In the genomic region with DNA sequence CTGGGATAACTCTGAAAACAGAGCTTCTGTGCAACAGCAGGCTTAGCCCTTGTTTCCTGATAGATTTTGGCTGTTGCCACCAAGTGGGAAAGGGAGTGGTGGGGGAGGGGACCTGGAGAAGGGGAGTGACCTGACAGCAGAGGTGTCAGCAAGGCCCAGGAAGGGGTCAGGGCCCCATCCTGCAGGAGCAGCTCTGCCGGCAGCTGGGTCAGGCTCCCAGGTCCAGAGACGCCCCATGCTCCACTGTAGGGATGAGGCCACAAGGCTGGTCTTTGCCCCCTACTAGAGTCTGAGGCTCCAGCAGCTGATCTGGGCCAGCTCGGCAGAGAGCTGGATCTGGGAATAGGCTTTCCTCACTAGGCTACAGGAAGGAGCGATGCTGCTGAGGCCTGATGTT, we compare ENCODE assay signal across 18 cellular contexts. TPM values are rescaled to one million over a fixed set of nuclear protein-coding genes. Genes with fewer than 3 reads are reported as not detected.
DNase-seq lines count a peak whose midpoint lies in the region; ATAC-seq, FAIRE-seq and TF ChIP-seq lines count a peak whose summit lies in the region.
"Had no signal": no experiment of that assay in that cellular context is flagged by ENCODE, and none has a peak within 500 bp of the region (broad histone marks: within the 10 kb centered on the region; RNA-seq: fewer than 3 reads in every experiment).

No MANE protein-coding gene starts in this region.

- H3K27ac Mint-ChIP-seq in CD8-positive, alpha-beta T cell: peak overlapping the region; percentile 72
- H3K27ac Mint-ChIP-seq: activated naive CD4-positive, alpha-beta T cell treated with anti-CD3 and anti-CD28 coated beads, Interleukin-2, amount 50 U/mL, for 72 hours; activated T-cell treated with anti-CD3 and anti-CD28 coated beads, Interleukin-2, amount 50 U/mL, for 24 hours; dendritic cell treated with granulocyte-macrophage colony-stimulating factor and Interleukin-4, amounts not matched to agents 40 ng/mL and 50 ng/mL, for 4 days had no signal

- FAIRE-seq in kidney (lab: Jason Lieb, UNC): no peak
- FAIRE-seq: urothelium cell line had no signal

- intact Hi-C loops in CD8-positive, alpha-beta T cell (cut with DNase I, micrococcal nuclease): loop anchor here in 1 of 2 experiments (2.0 to 5.0 kb wide), 2 partner anchors 24 to 52 kb away; no protein-coding TSS in a partner anchor
- intact Hi-C loops in kidney (cut with DNase I): no loop called here

- H3K9me3 Mint-ChIP-seq in CD8-positive, alpha-beta T cell: no peaks in the 10 kb centered on the region
- H3K9me3 Mint-ChIP-seq: activated naive CD4-positive, alpha-beta T cell treated with anti-CD3 and anti-CD28 coated beads, Interleukin-2, amount 50 U/mL, for 72 hours; activated T-cell treated with anti-CD3 and anti-CD28 coated beads, Interleukin-2, amount 50 U/mL, for 24 hours; dendritic cell treated with granulocyte-macrophage colony-stimulating factor and Interleukin-4, amounts not matched to agents 40 ng/mL and 50 ng/mL, for 4 days; T-cell had no signal

- no peak overlapping the region for H3K4me3 Mint-ChIP-seq in CD8-positive, alpha-beta T cell
- H3K4me3 Mint-ChIP-seq: activated T-cell treated with anti-CD3 and anti-CD28 coated beads, Interleukin-2, amount 50 U/mL, for 24 hours; dendritic cell treated with granulocyte-macrophage colony-stimulating factor and Interleukin-4, amounts not matched to agents 40 ng/mL and 50 ng/mL, for 4 days had no signal

- peaks cover 51% of the 10 kb centered on the region for H3K4me1 ChIP-seq in CD8-positive, alpha-beta T cell (ENCODE audit: insufficient read depth, low read length)
- H3K4me1 ChIP-seq in NT2/D1 (ENCODE audit: insufficient read depth, insufficient read length) (peaks cover 13% of the 10 kb centered on the region), kidney (ENCODE audit: control insufficient read depth in 1 of 2, insufficient read depth in 1 of 2, low read depth in 1 of 2, low read length in 2 of 2) (peaks cover 0 to 3% of the 10 kb centered on the region in 2 donors), rectal smooth muscle tissue (ENCODE audit: control insufficient read depth, insufficient read depth, low read length) (peaks cover 8% of the 10 kb centered on the region)

- no peak for TF ChIP-seq CTCF in CD8-positive, alpha-beta T cell (IDR thresholded peaks at IDR 0.05)
- TF ChIP-seq CTCF in kidney (IDR thresholded peaks at IDR 0.05; ENCODE audit: borderline replicate concordance, extremely low read depth, insufficient read depth): no peak

- POLR2A ChIA-PET in CD8-positive, alpha-beta T cell (lab: Charles Lee): interaction anchor here (0.6 to 1.9 kb wide), 3 partner anchors 11 to 23 kb away, joined by 3 to 8 read pairs (median 3); no protein-coding TSS in a partner anchor

- H3K36me3 Mint-ChIP-seq in CD8-positive, alpha-beta T cell: no peaks in the 10 kb centered on the region
- H3K36me3 Mint-ChIP-seq: activated naive CD4-positive, alpha-beta T cell treated with anti-CD3 and anti-CD28 coated beads, Interleukin-2, amount 50 U/mL, for 72 hours; T-cell had no signal

- peak in 1 of 7 experiments; percentile 7 for DNase-seq in CD8-positive, alpha-beta T cell
- no peak for DNase-seq in NT2/D1 (ENCODE audit: low read depth, low spot score)
- peak; percentile 51 for DNase-seq in kidney
- no peak for DNase-seq in EL
- no peak for DNase-seq in NCI-H2227 (lab: John Stamatoyannopoulos, UW; ENCODE audit: unreplicated experiment)
- no peak for DNase-seq in nucleus accumbens (lab: John Stamatoyannopoulos, UW)
- DNase-seq: activated CD4-positive, alpha-beta T cell treated with anti-CD3 and anti-CD28 coated beads, Interleukin-2, amount 50 U/mL, for 4 hours; DMS79 treated with DMSO at 0.1 percent for 48 hours; NCI-H146; NCI-H226 had no signal

- H3K9me3 ChIP-seq in CD8-positive, alpha-beta T cell (ENCODE audit: low read length): no peaks in the 10 kb centered on the region
- H3K9me3 ChIP-seq in NT2/D1 (ENCODE audit: insufficient read depth, low read length): no peaks in the 10 kb centered on the region; the same call in 1 of the 2 replicates
- no peaks in the 10 kb centered on the region for H3K9me3 ChIP-seq in kidney (ENCODE audit: control insufficient read depth in 1 of 2, low read length in 2 of 2)
- H3K9me3 ChIP-seq: gastroesophageal sphincter had no signal

- H3K4me1 Mint-ChIP-seq in CD8-positive, alpha-beta T cell (ENCODE audit: low read depth): peaks cover 46% of the 10 kb centered on the region

- no peak for ATAC-seq in CD8-positive, alpha-beta T cell
- ATAC-seq in HG02610 (IDR thresholded peaks at IDR 0.05; ENCODE audit: unreplicated experiment): no peak

- H3K27ac ChIP-seq in CD8-positive, alpha-beta T cell (ENCODE audit: low read depth, low read length): no peak overlapping the region
- H3K27ac ChIP-seq in kidney (ENCODE audit: low read depth in 2 of 2, low read length in 2 of 2): no peak overlapping the region
- peak overlapping the region; percentile 18 for H3K27ac ChIP-seq in rectal smooth muscle tissue (ENCODE audit: low read depth, low read length)

- H3K27me3 ChIP-seq in CD8-positive, alpha-beta T cell (ENCODE audit: insufficient read depth, low read length): no peaks in the 10 kb centered on the region
- H3K27me3 ChIP-seq in NT2/D1 (ENCODE audit: insufficient read depth, insufficient read length) (peaks cover 2% of the 10 kb centered on the region), rectal smooth muscle tissue (ENCODE audit: control insufficient read depth, insufficient read depth, low read length) (no peaks in the 10 kb centered on the region)
- H3K27me3 ChIP-seq: gastroesophageal sphincter had no signal

- CTCF ChIA-PET in CD8-positive, alpha-beta T cell (lab: Charles Lee): interaction anchor here (0.7 to 1.1 kb wide), 3 partner anchors 10 to 42 kb away, joined by 3 read pairs; no protein-coding TSS in a partner anchor

- H3K36me3 ChIP-seq in CD8-positive, alpha-beta T cell (ENCODE audit: insufficient read depth, low read length): no peaks in the 10 kb centered on the region
- H3K36me3 ChIP-seq in NT2/D1 (ENCODE audit: insufficient read depth, insufficient read length, low read length): no peaks in the 10 kb centered on the region
- no peaks in the 10 kb centered on the region for H3K36me3 ChIP-seq in kidney (ENCODE audit: control insufficient read depth in 1 of 2, insufficient read depth in 2 of 2, low read length in 2 of 2)
- H3K36me3 ChIP-seq in rectal smooth muscle tissue (ENCODE audit: control insufficient read depth, insufficient read depth, low read length): no peaks in the 10 kb centered on the region
- H3K36me3 ChIP-seq: gastroesophageal sphincter had no signal

- peak overlapping the region; percentile 10 for H3K9ac ChIP-seq in NT2/D1 (ENCODE audit: insufficient read length, low read depth)
- no peak overlapping the region for H3K9ac ChIP-seq in kidney (ENCODE audit: low read length in 2 of 2)
- H3K9ac ChIP-seq in rectal smooth muscle tissue (ENCODE audit: low read length): no peak overlapping the region

- H3K27me3 Mint-ChIP-seq in CD8-positive, alpha-beta T cell (ENCODE audit: low read depth): no peaks in the 10 kb centered on the region
- H3K27me3 Mint-ChIP-seq: activated T-cell treated with anti-CD3 and anti-CD28 coated beads, Interleukin-2, amount 50 U/mL, for 24 hours; T-cell had no signal

- H3K4me3 ChIP-seq in CD8-positive, alpha-beta T cell (ENCODE audit: low read depth, low read length): no peak overlapping the region
- H3K4me3 ChIP-seq in NT2/D1 (ENCODE audit: insufficient read length, low read depth) (no peak overlapping the region), kidney (ENCODE audit: low read length in 2 of 2) (no peak overlapping the region), rectal smooth muscle tissue (ENCODE audit: low read length) (no peak overlapping the region)
- H3K4me3 ChIP-seq: gastroesophageal sphincter had no signal

RNA-seq across cellular contexts. Expression of gene ZMIZ1, which starts 44.1 kb away (rescaled TPM):
- 10 to 100 TPM; 10.1 to 10.8 TPM for total RNA-seq in CD8-positive, alpha-beta T cell
- total RNA-seq in kidney: 97.6 TPM
- polyA plus RNA-seq in kidney (ENCODE audit: insufficient read depth, low read depth, low replicate concordance): 14.2 TPM
